Comparison of ENCODE assay signal across 30 cellular contexts in the genomic region with DNA sequence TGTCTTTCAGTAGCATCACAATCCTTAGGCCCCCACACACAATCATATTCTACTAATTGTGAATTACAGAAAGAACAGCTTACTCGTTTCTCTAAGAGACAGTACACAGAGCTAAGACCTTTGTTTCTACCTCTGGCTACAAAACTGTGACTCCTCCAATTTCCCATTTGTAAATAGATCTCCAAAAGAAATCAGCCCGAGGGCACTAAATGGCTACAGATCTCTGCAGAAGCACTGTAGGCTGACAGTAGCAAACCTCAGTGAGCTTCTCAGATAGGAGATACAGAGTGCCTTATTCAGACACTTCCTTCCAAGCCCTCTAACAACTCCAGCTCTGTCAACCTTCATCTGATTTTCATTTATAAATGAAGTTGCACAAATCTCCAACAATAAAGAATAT. TPM values are rescaled to one million over a fixed set of nuclear protein-coding genes. Genes with fewer than 3 reads are reported as not detected.
DNase-seq lines count a peak whose midpoint lies in the region; TF ChIP-seq lines count a peak whose summit lies in the region.
"Had no signal": no experiment of that assay in that cellular context is flagged by ENCODE, and none has a peak within 500 bp of the region (broad histone marks: within the 10 kb centered on the region; RNA-seq: fewer than 3 reads in every experiment).

No MANE protein-coding gene starts in this region.

- intact Hi-C loops in Calu3 (cut with micrococcal nuclease; ENCODE audit: unreplicated experiment): loop anchor here (5.0 kb wide), 1 partner anchor 33 kb away; no protein-coding TSS in a partner anchor
- intact Hi-C loops in sigmoid colon (cut with DNase I): no loop called here

- TF ChIP-seq CTCF in Calu3 (IDR thresholded peaks at IDR 0.05; ENCODE audit: unreplicated experiment) (no peak), HEK293 (tag by site-specific recombination; IDR thresholded peaks at IDR 0.05) (no peak), mesothelial cell of epicardium (IDR thresholded peaks at IDR 0.05; ENCODE audit: unreplicated experiment) (no peak), sigmoid colon (IDR thresholded peaks at IDR 0.05) (no peak)

- DNase-seq in Calu3 (no peak), adipocyte (ENCODE audit: low read depth) (peak; percentile 2), mesothelial cell of epicardium (ENCODE audit: low spot score in 2 of 2, unreplicated experiment in 2 of 2) (no peak), KBM-7 (no peak), sigmoid colon (no peak), NOMO-1 treated with DMSO at 0.1 percent for 48 hours (lab: John Stamatoyannopoulos, UW; ENCODE audit: unreplicated experiment) (no peak)
- DNase-seq: activated CD4-positive, alpha-beta T cell treated with anti-CD3 and anti-CD28 coated beads, Interleukin-2, amount 50 U/mL, for 4 hours; activated CD8-positive, alpha-beta memory T cell treated with anti-CD3 and anti-CD28 coated beads, Interleukin-2, amount 10 ng/mL, durations not matched to agents 7 days and 5 days; activated gamma-delta T cell; activated naive CD8-positive, alpha-beta T cell treated with anti-CD3 and anti-CD28 coated beads, Interleukin-2, amount 10 ng/mL, durations not matched to agents 7 days and 5 days; activated T-cell treated with anti-CD3 and anti-CD28 coated beads, Interleukin-2, amount 50 U/mL, for 4 hours; COR-L47; DMS53; H7; heart right ventricle; Kasumi-1; kidney glomerular epithelial cell; natural killer cell; NCI-H1694 treated with DMSO at 0.1 percent for 48 hours; NCI-H2171; NCI-H774; stimulated activated CD4-positive, alpha-beta T cell treated with anti-CD3 and anti-CD28 coated beads, Interleukin-15, amount 100 ng/mL, for 24 hours; stimulated activated CD4-positive, alpha-beta T cell treated with anti-CD3 and anti-CD28 coated beads, Interleukin-4, amount 100 ng/mL, for 4 hours; tibial artery had no signal

- no peaks in the 10 kb centered on the region for H3K36me3 ChIP-seq in HEK293 (ENCODE audit: control insufficient read depth in 2 of 2, insufficient read depth in 1 of 2, low read length in 2 of 2)
- no peaks in the 10 kb centered on the region for H3K36me3 ChIP-seq in adipocyte (ENCODE audit: control insufficient read depth, insufficient read depth, low read length, severe bottlenecking)
- no peaks in the 10 kb centered on the region for H3K36me3 ChIP-seq in sigmoid colon
- H3K36me3 ChIP-seq: ascending aorta, BLaER1, cardiac muscle cell, heart right ventricle, tibial artery had no signal

- POLR2A ChIA-PET in HEK293 (lab: Yijun Ruan, JAX): interaction anchor here (0.5 kb wide), 1 partner anchor 53 kb away, joined by 7 read pairs; no protein-coding TSS in a partner anchor

- TF ChIP-seq EP300 in sigmoid colon (IDR thresholded peaks at IDR 0.05): no peak

- TF ChIP-seq POLR2A in sigmoid colon (IDR thresholded peaks at IDR 0.05): no peak

- H3K4me1 ChIP-seq in HEK293 (ENCODE audit: control insufficient read depth, insufficient read depth, low read length) (peaks cover 52% of the 10 kb centered on the region), adipocyte (ENCODE audit: control insufficient read depth, insufficient read depth, low read length) (peaks cover 16% of the 10 kb centered on the region), sigmoid colon (no peaks in the 10 kb centered on the region)
- H3K4me1 ChIP-seq: BLaER1 had no signal

- peaks cover 72% of the 10 kb centered on the region for H3K4me1 Mint-ChIP-seq in Calu3 (ENCODE audit: low read depth, unreplicated experiment)
- peaks cover 50% of the 10 kb centered on the region for H3K4me1 Mint-ChIP-seq in mesothelial cell of epicardium
- H3K4me1 Mint-ChIP-seq: activated CD8-positive, alpha-beta memory T cell treated with anti-CD3 and anti-CD28 coated beads, Interleukin-2, amount 10 ng/mL, durations not matched to agents 7 days and 5 days; activated naive CD8-positive, alpha-beta T cell treated with anti-CD3 and anti-CD28 coated beads, Interleukin-2, amount 10 ng/mL, durations not matched to agents 7 days and 5 days; natural killer cell had no signal

- no peak overlapping the region for H3K4me3 Mint-ChIP-seq in Calu3 (ENCODE audit: low read depth, unreplicated experiment)
- H3K4me3 Mint-ChIP-seq in mesothelial cell of epicardium: no peak overlapping the region
- H3K4me3 Mint-ChIP-seq: activated CD8-positive, alpha-beta memory T cell treated with anti-CD3 and anti-CD28 coated beads, Interleukin-2, amount 10 ng/mL, durations not matched to agents 7 days and 5 days; activated naive CD8-positive, alpha-beta T cell treated with anti-CD3 and anti-CD28 coated beads, Interleukin-2, amount 10 ng/mL, durations not matched to agents 7 days and 5 days; activated T-cell treated with anti-CD3 and anti-CD28 coated beads, Interleukin-2, amount 50 U/mL, for 4 hours; natural killer cell had no signal

- H3K9me3 Mint-ChIP-seq in Calu3 (ENCODE audit: low read depth, unreplicated experiment) (no peaks in the 10 kb centered on the region), mesothelial cell of epicardium (no peaks in the 10 kb centered on the region)
- H3K9me3 Mint-ChIP-seq: activated naive CD8-positive, alpha-beta T cell treated with anti-CD3 and anti-CD28 coated beads, Interleukin-2, amount 10 ng/mL, durations not matched to agents 7 days and 5 days; activated T-cell treated with anti-CD3 and anti-CD28 coated beads, Interleukin-2, amount 50 U/mL, for 4 hours; natural killer cell had no signal

- WGBS in sigmoid colon, 2 donors: 74 to 78% methylated on average over 2 of the region's 2 CpGs

- no peak overlapping the region for H3K4me3 ChIP-seq in HEK293 (ENCODE audit: low read depth, low read length)
- no peak overlapping the region for H3K4me3 ChIP-seq in adipocyte (ENCODE audit: low read length)
- no peak overlapping the region for H3K4me3 ChIP-seq in sigmoid colon
- H3K4me3 ChIP-seq: ascending aorta, BLaER1, cardiac muscle cell, heart right ventricle, tibial artery had no signal

- peaks cover 2% of the 10 kb centered on the region; the same call in 1 of the 2 replicates for H3K9me3 ChIP-seq in HEK293 (ENCODE audit: control insufficient read depth, insufficient read depth, low read depth, low read length)
- no peaks in the 10 kb centered on the region for H3K9me3 ChIP-seq in adipocyte (ENCODE audit: control insufficient read depth, low read length)
- no peaks in the 10 kb centered on the region for H3K9me3 ChIP-seq in sigmoid colon
- H3K9me3 ChIP-seq: ascending aorta, BLaER1, heart right ventricle, tibial artery had no signal

- in situ Hi-C loops in KBM-7 (cut with MboI; ENCODE audit: low pct_unique_long_range_greater_than_20kb, low sequenced_read_pairs): no loop called here

- no peaks in the 10 kb centered on the region for H3K27me3 ChIP-seq in adipocyte (replicated peaks; ENCODE audit: control insufficient read depth, insufficient read depth, low read length)
- H3K27me3 ChIP-seq in sigmoid colon: no peaks in the 10 kb centered on the region
- H3K27me3 ChIP-seq: ascending aorta, BLaER1, cardiac muscle cell, heart right ventricle, tibial artery had no signal

- H3K36me3 Mint-ChIP-seq in Calu3 (ENCODE audit: insufficient read depth, unreplicated experiment) (peaks cover 25% of the 10 kb centered on the region), mesothelial cell of epicardium (no peaks in the 10 kb centered on the region)
- H3K36me3 Mint-ChIP-seq: activated CD8-positive, alpha-beta memory T cell treated with anti-CD3 and anti-CD28 coated beads, Interleukin-2, amount 10 ng/mL, durations not matched to agents 7 days and 5 days; activated naive CD8-positive, alpha-beta T cell treated with anti-CD3 and anti-CD28 coated beads, Interleukin-2, amount 10 ng/mL, durations not matched to agents 7 days and 5 days; natural killer cell had no signal

- CTCF ChIA-PET in Calu3 (lab: Charles Lee) (no interaction called here), HEK293 (lab: Yijun Ruan, JAX) (no interaction called here)

- H3K27me3 Mint-ChIP-seq in Calu3 (ENCODE audit: unreplicated experiment) (no peaks in the 10 kb centered on the region), mesothelial cell of epicardium (ENCODE audit: low read depth) (no peaks in the 10 kb centered on the region)
- H3K27me3 Mint-ChIP-seq: activated naive CD8-positive, alpha-beta T cell treated with anti-CD3 and anti-CD28 coated beads, Interleukin-2, amount 10 ng/mL, durations not matched to agents 7 days and 5 days had no signal

- BruUV-seq in Calu3 (replicated peaks; lab: Mats Ljungman, UMichigan): no TSS peak

- H3K9ac ChIP-seq in adipocyte (ENCODE audit: low read length): no peak overlapping the region
- H3K9ac ChIP-seq: BLaER1 had no signal

- H3K27ac ChIP-seq in HEK293 (ENCODE audit: extremely low read depth, low read depth, low read length): no peak overlapping the region
- no peak overlapping the region for H3K27ac ChIP-seq in sigmoid colon
- H3K27ac ChIP-seq: ascending aorta, BLaER1, cardiac muscle cell, RWPE1, tibial artery had no signal

- peak overlapping the region; percentile 60 for H3K27ac Mint-ChIP-seq in Calu3 (ENCODE audit: unreplicated experiment)
- peak overlapping the region; percentile 27 for H3K27ac Mint-ChIP-seq in mesothelial cell of epicardium
- H3K27ac Mint-ChIP-seq: activated CD8-positive, alpha-beta memory T cell treated with anti-CD3 and anti-CD28 coated beads, Interleukin-2, amount 10 ng/mL, durations not matched to agents 7 days and 5 days; activated naive CD8-positive, alpha-beta T cell treated with anti-CD3 and anti-CD28 coated beads, Interleukin-2, amount 10 ng/mL, durations not matched to agents 7 days and 5 days; natural killer cell had no signal

TF ChIP-seq in HEK293, 187 proteins besides CTCF, POLR2A, EP300 and RAD21 (continues in another document):
- TF ChIP-seq ZNF473 (tag by site-specific recombination; IDR thresholded peaks at IDR 0.05): no peak

RNA-seq across cellular contexts. Expression of gene EFNA5, which starts 51.0 kb away (rescaled TPM):
- 172 and 216 TPM in 2 replicates for total RNA-seq in Calu3 (2022)
- 54.0 to 58.0 TPM (median 57.5 TPM) in 3 replicates for total RNA-seq in mesothelial cell of epicardium
- total RNA-seq in sigmoid colon: 10 to 100 TPM in 1 of 4 donors, 1 to 10 TPM in 3; 6.8 to 10.8 (median 9.6) TPM
- 1 to 10 TPM in 2 of 3 donors, under 1 TPM in 1; 0.60 to 4.4 (median 1.4) TPM for polyA plus RNA-seq in sigmoid colon
- total RNA-seq: activated CD8-positive, alpha-beta memory T cell treated with anti-CD3 and anti-CD28 coated beads, Interleukin-2, amount 10 ng/mL, durations not matched to agents 7 days and 5 days; activated naive CD8-positive, alpha-beta T cell treated with anti-CD3 and anti-CD28 coated beads, Interleukin-2, amount 10 ng/mL, durations not matched to agents 7 days and 5 days; T-helper 1 cell treated with Interleukin-12 subunit alpha and Interleukin-12 subunit beta and Interleukin-4 antibody, amounts not matched to agents 30 ng/mL and 1 ng/mL, for 36 hours had no signal
